Comparison of ENCODE assay signal across 9 cellular contexts in genomic region chr2:171347158-171347557, GRCh38.
A peak's percentile ranks its signal among the peaks of the same experiment; 100 is the strongest.
DNase-seq lines count a peak whose midpoint lies in the region; ATAC-seq and TF ChIP-seq lines count a peak whose summit lies in the region.
"Had no signal": no experiment of that assay in that cellular context is flagged by ENCODE, and none has a peak within 500 bp of the region (broad histone marks: within the 10 kb centered on the region; RNA-seq: fewer than 3 reads in every experiment).

No MANE protein-coding gene starts in this region.

- H2AFZ ChIP-seq in osteoblast (ENCODE audit: low read length), result peak overlapping the region; percentile 21

- H3K27me3 Mint-ChIP-seq in activated naive CD8-positive, alpha-beta T cell treated with anti-CD3 and anti-CD28 coated beads, Interleukin-2, amount 50 U/mL, for 24 hours, result no peaks in the 10 kb centered on the region
- no peaks in the 10 kb centered on the region for H3K27me3 Mint-ChIP-seq in CD14-positive monocyte (ENCODE audit: low read depth in 3 of 3)

- H3K36me3 ChIP-seq in osteoblast (ENCODE audit: insufficient read depth, low read length), result no peaks in the 10 kb centered on the region

- no peak overlapping the region for H3K4me3 ChIP-seq in osteoblast (ENCODE audit: insufficient read depth, low read length)

- no peaks in the 10 kb centered on the region for H4K20me1 ChIP-seq in osteoblast (ENCODE audit: insufficient read depth, low read length)

- peaks cover 16% of the 10 kb centered on the region for H3K4me1 ChIP-seq in osteoblast (ENCODE audit: insufficient read depth, low read length)

- H3K27ac ChIP-seq in osteoblast (ENCODE audit: low read depth, low read length), result peak overlapping the region; percentile 42

- peak; percentile 57 for ATAC-seq in HG02642 (IDR thresholded peaks at IDR 0.05; ENCODE audit: poor library complexity, unreplicated experiment)
- ATAC-seq in activated naive CD8-positive, alpha-beta T cell treated with anti-CD3 and anti-CD28 coated beads, Interleukin-2, amount 50 U/mL, for 24 hours, result peak; percentile 71

- H3K4me1 Mint-ChIP-seq in activated naive CD8-positive, alpha-beta T cell treated with anti-CD3 and anti-CD28 coated beads, Interleukin-2, amount 50 U/mL, for 24 hours, result peaks cover 32% of the 10 kb centered on the region
- H3K4me1 Mint-ChIP-seq in CD14-positive monocyte, result peaks cover 8% of the 10 kb centered on the region

- peak overlapping the region; percentile 70 for H3K27ac Mint-ChIP-seq in activated naive CD8-positive, alpha-beta T cell treated with anti-CD3 and anti-CD28 coated beads, Interleukin-2, amount 50 U/mL, for 24 hours
- peak overlapping the region in 1 of 7 donors; percentile 37 for H3K27ac Mint-ChIP-seq in CD14-positive monocyte

- no peak for DNase-seq in activated naive CD8-positive, alpha-beta T cell treated with anti-CD3 and anti-CD28 coated beads, Interleukin-2, amount 50 U/mL, for 24 hours
- DNase-seq in osteoblast (ENCODE audit: insufficient read length, low spot score, missing footprints) (no peak), cortex of kidney (lab: John Stamatoyannopoulos, UW) (no peak), CD14-positive monocyte (ENCODE audit: low spot score) (no peak), posterior vena cava (ENCODE audit: low spot score) (no peak)
- DNase-seq in central memory CD4-positive, alpha-beta T cell, result no peak
- DNase-seq: NCI-H187 treated with DMSO at 0.1 percent for 48 hours had no signal

- TF ChIP-seq CTCF in GM12873 (IDR thresholded peaks at IDR 0.05; ENCODE audit: insufficient read depth, low read depth, low read length, missing control alignments), result peak; percentile 29
- TF ChIP-seq CTCF in osteoblast (IDR thresholded peaks at IDR 0.05; ENCODE audit: extremely low read depth, low read depth, low read length), result no peak
- TF ChIP-seq CTCF in CD14-positive monocyte (IDR thresholded peaks at IDR 0.05), result no peak

- peak overlapping the region; percentile 14 for H3K4me3 Mint-ChIP-seq in activated naive CD8-positive, alpha-beta T cell treated with anti-CD3 and anti-CD28 coated beads, Interleukin-2, amount 50 U/mL, for 24 hours
- H3K4me3 Mint-ChIP-seq in CD14-positive monocyte, result no peak overlapping the region

- intact Hi-C loops in CD14-positive monocyte (cut with micrococcal nuclease), result no loop called here
- intact Hi-C loops in posterior vena cava (cut with DNase I), result no loop called here

- no peaks in the 10 kb centered on the region for H3K9me3 ChIP-seq in osteoblast (ENCODE audit: low read depth, low read length)

- H3K27me3 ChIP-seq in osteoblast (ENCODE audit: insufficient read depth, low read length), result no peaks in the 10 kb centered on the region

- no peaks in the 10 kb centered on the region for H3K79me2 ChIP-seq in osteoblast (ENCODE audit: insufficient read depth, low read length)

- H3K36me3 Mint-ChIP-seq in activated naive CD8-positive, alpha-beta T cell treated with anti-CD3 and anti-CD28 coated beads, Interleukin-2, amount 50 U/mL, for 24 hours (ENCODE audit: low read depth), result peaks cover 4% of the 10 kb centered on the region
- no peaks in the 10 kb centered on the region for H3K36me3 Mint-ChIP-seq in CD14-positive monocyte

- peaks cover 4% of the 10 kb centered on the region for H3K9me3 Mint-ChIP-seq in activated naive CD8-positive, alpha-beta T cell treated with anti-CD3 and anti-CD28 coated beads, Interleukin-2, amount 50 U/mL, for 24 hours
- H3K9me3 Mint-ChIP-seq in CD14-positive monocyte, result peaks cover 0 to 5% (median 2%) of the 10 kb centered on the region in 7 donors

- H3K4me2 ChIP-seq in osteoblast (ENCODE audit: insufficient read depth, low read length), result peak overlapping the region; percentile 43
